ENCODE assay signal across 18 cellular contexts in the genomic region with DNA sequence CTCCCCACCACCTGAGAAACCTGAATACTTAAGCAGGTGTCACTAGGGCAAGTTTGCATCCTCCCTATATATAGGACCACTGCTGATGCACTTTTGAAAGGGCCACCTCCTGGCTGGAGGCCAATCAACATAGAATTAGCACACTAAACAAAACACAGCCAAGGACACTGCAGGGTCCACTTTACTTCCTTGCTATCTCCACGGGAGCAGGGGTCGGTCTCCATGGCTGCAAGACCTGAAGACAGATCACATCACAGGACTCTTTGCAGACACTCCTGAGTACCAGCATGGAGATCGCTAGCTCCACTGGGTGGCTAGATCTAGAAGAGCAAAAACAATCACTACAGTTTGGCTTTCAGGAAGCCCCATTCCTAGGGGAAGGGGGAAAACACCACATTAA.
DNase-seq lines count a peak whose midpoint lies in the region; ATAC-seq and TF ChIP-seq lines count a peak whose summit lies in the region.
"Had no signal": no experiment of that assay in that cellular context is flagged by ENCODE, and none has a peak within 500 bp of the region (broad histone marks: within the 10 kb centered on the region; RNA-seq: fewer than 3 reads in every experiment).

No MANE protein-coding gene starts in this region.

- intact Hi-C loops in left colon (cut with DNase I, micrococcal nuclease), result no loop called here

- no peak overlapping the region for H3K4me2 ChIP-seq in Karpas-422 (ENCODE audit: low read depth, low read length, poor library complexity, severe bottlenecking)

- ATAC-seq in left colon (peak; percentile 49), HG03442 (IDR thresholded peaks at IDR 0.05; ENCODE audit: unreplicated experiment) (no peak)
- ATAC-seq: SK-N-SH treated with all-trans-retinoic acid at 6 μM for 48 hours had no signal

- H3K9me3 ChIP-seq in HEK293 (ENCODE audit: control insufficient read depth, insufficient read depth, low read depth, low read length) (no peaks in the 10 kb centered on the region), NT2/D1 (ENCODE audit: insufficient read depth, low read length) (0 out of 2 replicates have a peak, but pooled peaks cover 2% of the 10 kb centered on the region), Karpas-422 (ENCODE audit: low read length) (no peaks in the 10 kb centered on the region)

- no peaks in the 10 kb centered on the region for H3K79me2 ChIP-seq in Karpas-422 (ENCODE audit: low read length)

- no peak overlapping the region for H2AFZ ChIP-seq in Karpas-422 (ENCODE audit: low read length)

- H3K27ac ChIP-seq in HEK293 (ENCODE audit: extremely low read depth, low read depth, low read length) (no peak overlapping the region), Karpas-422 (ENCODE audit: low read length) (no peak overlapping the region)
- H3K27ac ChIP-seq: 22Rv1, ascending aorta, right atrium auricular region, stomach had no signal

- 0 out of 2 replicates have a peak, but pooled peaks have one; percentile 21 for TF ChIP-seq CTCF in HEK293 (tag by site-specific recombination; IDR thresholded peaks at IDR 0.05)

- H3K27me3 ChIP-seq in NT2/D1 (ENCODE audit: insufficient read depth, insufficient read length) (no peaks in the 10 kb centered on the region), Karpas-422 (ENCODE audit: low read length) (no peaks in the 10 kb centered on the region)
- H3K27me3 ChIP-seq: ascending aorta, right atrium auricular region, stomach had no signal

- H3K4me1 ChIP-seq in HEK293 (ENCODE audit: control insufficient read depth, insufficient read depth, low read length) (no peaks in the 10 kb centered on the region), NT2/D1 (ENCODE audit: insufficient read depth, insufficient read length) (peaks cover 6% of the 10 kb centered on the region), Karpas-422 (ENCODE audit: low read length) (no peaks in the 10 kb centered on the region)
- H3K4me1 ChIP-seq: ascending aorta, right atrium auricular region, stomach had no signal

- no peaks in the 10 kb centered on the region for H3K36me3 ChIP-seq in HEK293 (ENCODE audit: control insufficient read depth in 2 of 2, insufficient read depth in 1 of 2, low read length in 2 of 2)
- H3K36me3 ChIP-seq in NT2/D1 (ENCODE audit: insufficient read depth, insufficient read length, low read length), result no peaks in the 10 kb centered on the region
- H3K36me3 ChIP-seq in Karpas-422 (ENCODE audit: insufficient read depth, low read length), result no peaks in the 10 kb centered on the region
- H3K36me3 ChIP-seq: ascending aorta, right atrium auricular region, stomach had no signal

- POLR2A ChIA-PET in HEK293 (lab: Yijun Ruan, JAX), result interaction anchor here (0.5 to 1.3 kb wide), 3 partner anchors 60 to 88 kb away, joined by 3 to 4 read pairs (median 4); no protein-coding TSS in a partner anchor

- no peak overlapping the region for H3K4me3 ChIP-seq in HEK293 (ENCODE audit: low read depth, low read length)
- no peak overlapping the region for H3K4me3 ChIP-seq in NT2/D1 (ENCODE audit: insufficient read length, low read depth)
- no peak overlapping the region for H3K4me3 ChIP-seq in Karpas-422 (ENCODE audit: low read length)
- H3K4me3 ChIP-seq: ascending aorta, right atrium auricular region, stomach had no signal

- H3K9ac ChIP-seq in NT2/D1 (ENCODE audit: insufficient read length, low read depth), result no peak overlapping the region
- no peak overlapping the region for H3K9ac ChIP-seq in Karpas-422 (ENCODE audit: low read length)

- no peaks in the 10 kb centered on the region for H3K9me2 ChIP-seq in Karpas-422 (replicated peaks; ENCODE audit: insufficient read depth, low read length)

- no peaks in the 10 kb centered on the region for H4K20me1 ChIP-seq in Karpas-422 (ENCODE audit: insufficient read depth, low read depth, low read length)

- peak; percentile 1 for DNase-seq in DMS 273 (lab: John Stamatoyannopoulos, UW; ENCODE audit: unreplicated experiment)
- no peak for DNase-seq in DMS 273 treated with DMSO at 0.1 percent for 48 hours (lab: John Stamatoyannopoulos, UW)
- DNase-seq in NT2/D1 (ENCODE audit: low read depth, low spot score), result peak; percentile 84
- DNase-seq in left colon, result peak in 1 of 2 donors; percentile 5
- no peak for DNase-seq in NCI-H526 treated with DMSO at 0.1 percent for 48 hours (lab: John Stamatoyannopoulos, UW)
- no peak for DNase-seq in Karpas-422
- DNase-seq: activated CD4-positive, alpha-beta T cell treated with anti-CD3 and anti-CD28 coated beads, Interleukin-2, amount 10 ng/mL, durations not matched to agents 24 days and 14 days; activated naive CD4-positive, alpha-beta T cell treated with anti-CD3 and anti-CD28 coated beads for 36 hours; CD4-positive, CD25-positive, alpha-beta regulatory T cell; cortex of kidney; NCI-H446 treated with DMSO at 0.1 percent for 48 hours; stomach had no signal

- CTCF ChIA-PET in HEK293 (lab: Yijun Ruan, JAX), result interaction anchor here (0.7 to 2.2 kb wide), 6 partner anchors 11 to 164 kb away, joined by 3 to 6 read pairs (median 3); no protein-coding TSS in a partner anchor

TF ChIP-seq in HEK293, 187 proteins besides CTCF, POLR2A, EP300 and RAD21:
- TF ChIP-seq ZNF121 (tag by site-specific recombination; IDR thresholded peaks at IDR 0.05) (no peak), ZNF391 (tag by site-specific recombination; IDR thresholded peaks at IDR 0.05; ENCODE audit: borderline replicate concordance, low read depth) (no peak), ZNF654 (tag by site-specific recombination; IDR thresholded peaks at IDR 0.05; ENCODE audit: low read depth) (peak; percentile 40), ZBTB20 (tag by site-specific recombination; IDR thresholded peaks at IDR 0.05) (no peak), ZIC2 (tag by site-specific recombination; IDR thresholded peaks at IDR 0.05) (peak; percentile 50), ZNF776 (tag by site-specific recombination; IDR thresholded peaks at IDR 0.05; ENCODE audit: borderline replicate concordance) (no peak), TRIM28 (IDR thresholded peaks at IDR 0.05; ENCODE audit: borderline replicate concordance, low read length) (no peak), ZBTB48 (tag by site-specific recombination; IDR thresholded peaks at IDR 0.05) (0 out of 2 replicates have a peak, but pooled peaks have one; percentile 35), ZNF843 (tag by site-specific recombination; IDR thresholded peaks at IDR 0.05) (no peak), ZNF501 (tag by site-specific recombination; IDR thresholded peaks at IDR 0.05) (no peak), PRDM4 (tag by site-specific recombination; IDR thresholded peaks at IDR 0.05) (no peak)

Comparison
In these comparisons a context has a peak if more than half of its experiments do, and no peak if none do; other contexts are left out.
1. DNase-seq: peak in DMS 273 (single experiment) and NT2/D1 (single experiment); none in DMS 273 treated with DMSO at 0.1 percent for 48 hours (single experiment), NCI-H526 treated with DMSO at 0.1 percent for 48 hours (single experiment) and Karpas-422 (single experiment).